23 cellular contexts compared by ENCODE assay signal in genomic region chr18:5973079-5973478, GRCh38.
DNase-seq lines count a peak whose midpoint lies in the region; ATAC-seq and TF ChIP-seq lines count a peak whose summit lies in the region.
"Had no signal": no experiment of that assay in that cellular context is flagged by ENCODE, and none has a peak within 500 bp of the region (broad histone marks: within the 10 kb centered on the region; RNA-seq: fewer than 3 reads in every experiment).

No MANE protein-coding gene starts in this region.

- no peaks in the 10 kb centered on the region; the same call in 1 of the 2 replicates for H3F3A ChIP-seq in SU-DHL-6 (ENCODE audit: insufficient read depth)

- H4K20me1 ChIP-seq in SU-DHL-6 (ENCODE audit: low read depth, low read length): no peaks in the 10 kb centered on the region

- H3K9me2 ChIP-seq in SU-DHL-6 (replicated peaks; ENCODE audit: insufficient read depth, low read length): no peaks in the 10 kb centered on the region

- no peak overlapping the region for H3K4me3 ChIP-seq in SU-DHL-6 (ENCODE audit: insufficient read depth, low read length, poor library complexity, severe bottlenecking)
- H3K4me3 ChIP-seq: A549, MG63, PC-9, SJCRH30 had no signal

- H3K36me3 ChIP-seq in SU-DHL-6 (ENCODE audit: low read length): no peaks in the 10 kb centered on the region
- H3K36me3 ChIP-seq: MG63, SJCRH30 had no signal

- no peaks in the 10 kb centered on the region for H3K27me3 ChIP-seq in SU-DHL-6 (ENCODE audit: low read length)
- H3K27me3 ChIP-seq: MG63, SJCRH30 had no signal

- H2AFZ ChIP-seq in SU-DHL-6 (ENCODE audit: low read depth, low read length, severe bottlenecking): no peak overlapping the region
- H2AFZ ChIP-seq: PC-9 had no signal

- no peak for TF ChIP-seq CTCF in SU-DHL-6 (IDR thresholded peaks at IDR 0.05; ENCODE audit: insufficient read depth, low read length, poor library complexity, severe bottlenecking)

- DNase-seq in CD1c-positive myeloid dendritic cell (ENCODE audit: extremely low spot score): peak; percentile 9
- no peak for DNase-seq in COLO668 (lab: John Stamatoyannopoulos, UW; ENCODE audit: unreplicated experiment)
- no peak for DNase-seq in stimulated activated naive CD4-positive, alpha-beta T cell treated with Interleukin-2 at 50 U/mL for 16 hours (lab: John Stamatoyannopoulos, UW)
- no peak for DNase-seq in GM19238 (ENCODE audit: insufficient read length, low spot score)
- DNase-seq: C1 segment of cervical spinal cord; DMS79 treated with DMSO at 0.1 percent for 48 hours; GOT3; IMR-90; MG63; NCI-H1105 treated with DMSO at 0.1 percent for 48 hours; NCI-H1694; NCI-H2081 treated with DMSO at 0.1 percent for 48 hours; NCI-H510A; NCI-H748 treated with DMSO at 0.1 percent for 48 hours; NK-92 treated with Interleukin-12 subunit alpha and Interleukin-12 subunit beta, amount 100 ng/mL, for 24 hours; PC-9; SJCRH30 had no signal

- peak overlapping the region; percentile 43 for H3K4me2 ChIP-seq in SU-DHL-6 (ENCODE audit: low read depth, low read length, poor library complexity, severe bottlenecking)
- H3K4me2 ChIP-seq: A549, PC-9 had no signal

- no peak overlapping the region for H3K9ac ChIP-seq in SU-DHL-6 (ENCODE audit: low read length)

- ATAC-seq in GM18868 (IDR thresholded peaks at IDR 0.05; ENCODE audit: unreplicated experiment) (peak; percentile 15), HG02938 (IDR thresholded peaks at IDR 0.05; ENCODE audit: unreplicated experiment) (peak; percentile 29), GM18907 (IDR thresholded peaks at IDR 0.05; ENCODE audit: unreplicated experiment) (no peak)
- ATAC-seq: A549 had no signal

- H3K9me3 ChIP-seq in SU-DHL-6 (ENCODE audit: insufficient read depth, low read length): no peaks in the 10 kb centered on the region
- H3K9me3 ChIP-seq: A549, MG63, SJCRH30 had no signal

- peak overlapping the region; percentile 81 for H3K27ac ChIP-seq in SU-DHL-6 (ENCODE audit: low read depth, low read length)
- H3K27ac ChIP-seq: A549, HL-60, PC-9, SJCRH30 had no signal

- H3K79me2 ChIP-seq in SU-DHL-6 (ENCODE audit: insufficient read depth, low read length): no peaks in the 10 kb centered on the region
